9 cellular contexts compared by ENCODE assay signal in the genomic region with DNA sequence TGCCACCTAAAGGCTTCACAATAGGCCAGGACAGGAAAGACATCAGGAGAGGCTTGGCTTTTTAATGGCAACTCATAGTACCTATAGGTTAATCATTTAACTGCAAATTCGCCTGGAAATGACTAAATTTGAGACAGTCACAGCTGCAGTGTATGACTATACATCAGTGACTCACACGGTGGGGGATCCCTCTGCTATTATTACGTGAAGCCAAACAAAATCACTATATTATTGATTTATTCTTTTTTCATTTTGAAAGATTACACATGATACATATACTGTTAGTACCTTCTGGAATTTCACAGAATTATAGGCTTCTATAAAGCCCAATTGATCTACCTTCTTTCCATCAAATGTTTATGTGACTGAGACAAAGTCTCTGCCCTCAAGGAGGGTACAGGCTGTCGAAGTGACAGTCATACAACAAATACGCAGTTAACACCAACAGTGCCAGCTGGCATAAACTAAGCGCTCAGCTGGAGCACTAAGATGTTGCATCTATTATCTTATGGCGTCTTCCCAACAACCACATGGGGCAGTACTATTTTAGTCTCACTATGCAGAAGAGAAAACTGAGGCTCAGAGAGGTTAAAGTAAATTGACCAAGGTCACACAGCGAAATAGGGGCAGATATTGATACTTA.
DNase-seq lines count a peak whose midpoint lies in the region; ATAC-seq and TF ChIP-seq lines count a peak whose summit lies in the region.
"Had no signal": no experiment of that assay in that cellular context is flagged by ENCODE, and none has a peak within 500 bp of the region (broad histone marks: within the 10 kb centered on the region; RNA-seq: fewer than 3 reads in every experiment).

No MANE protein-coding gene starts in this region.

- no peak for TF ChIP-seq CTCF in MCF 10A (IDR thresholded peaks at IDR 0.05; ENCODE audit: unreplicated experiment)
- TF ChIP-seq CTCF in breast epithelium (IDR thresholded peaks at IDR 0.05): no peak

- intact Hi-C loops in MCF 10A (cut with micrococcal nuclease): loop anchor here (5.0 kb wide), 1 partner anchor 122 kb away; a partner anchor contains a TSS
- intact Hi-C loops in breast epithelium (cut with DNase I; ENCODE audit: low total_unique reads): no loop called here
- intact Hi-C loops in activated T-helper 2 cell treated with anti-CD3 and anti-CD28 coated beads, Interferon-gamma antibody, Interleukin-2, Interleukin-4, amounts not matched to agents 10 μg/mL and 5 μg/mL and 100 μg/mL, durations not matched to agents 14 hours and 24 hours and 36 hours (cut with micrococcal nuclease): loop anchor here (1.0 to 2.0 kb wide), 2 partner anchors 8 to 14 kb away; no protein-coding TSS in a partner anchor

- H3K27me3 ChIP-seq in breast epithelium: no peaks in the 10 kb centered on the region

- no peak overlapping the region for H3K4me3 Mint-ChIP-seq in MCF 10A (ENCODE audit: unreplicated experiment)
- peak overlapping the region; percentile 41 for H3K4me3 Mint-ChIP-seq in activated T-helper 2 cell treated with anti-CD3 and anti-CD28 coated beads, Interferon-gamma antibody, Interleukin-2, Interleukin-4, amounts not matched to agents 10 μg/mL and 5 μg/mL and 100 μg/mL, durations not matched to agents 14 hours and 24 hours and 36 hours (ENCODE audit: low read depth)

- peaks cover 24% of the 10 kb centered on the region for H3K4me1 Mint-ChIP-seq in MCF 10A (ENCODE audit: insufficient read depth, unreplicated experiment)
- peaks cover 61% of the 10 kb centered on the region for H3K4me1 Mint-ChIP-seq in activated T-helper 2 cell treated with anti-CD3 and anti-CD28 coated beads, Interferon-gamma antibody, Interleukin-2, Interleukin-4, amounts not matched to agents 10 μg/mL and 5 μg/mL and 100 μg/mL, durations not matched to agents 14 hours and 24 hours and 36 hours (ENCODE audit: low read depth)

- CTCF ChIA-PET in MCF 10A (lab: Yijun Ruan, JAX): interaction anchor here (0.7 to 1.2 kb wide), 2 partner anchors 8 to 13 kb away, joined by 3 read pairs; no protein-coding TSS in a partner anchor

- no peak overlapping the region for H3K27ac ChIP-seq in breast epithelium
- H3K27ac ChIP-seq: C4-2B had no signal

- H3K4me3 ChIP-seq in breast epithelium: no peak overlapping the region

- no peaks in the 10 kb centered on the region for H3K36me3 ChIP-seq in breast epithelium

- POLR2A ChIA-PET in MCF 10A (lab: Yijun Ruan, JAX): interaction anchor here (0.6 to 6.9 kb wide), 4 partner anchors 8 to 120 kb away, joined by 3 to 47 read pairs (median 3); no protein-coding TSS in a partner anchor

- no peaks in the 10 kb centered on the region for H3K9me3 ChIP-seq in breast epithelium

- no peaks in the 10 kb centered on the region for H3K4me1 ChIP-seq in breast epithelium

- H3K36me3 Mint-ChIP-seq in MCF 10A (ENCODE audit: insufficient read depth, unreplicated experiment): peaks cover 10% of the 10 kb centered on the region
- H3K36me3 Mint-ChIP-seq in activated T-helper 2 cell treated with anti-CD3 and anti-CD28 coated beads, Interferon-gamma antibody, Interleukin-2, Interleukin-4, amounts not matched to agents 10 μg/mL and 5 μg/mL and 100 μg/mL, durations not matched to agents 14 hours and 24 hours and 36 hours (ENCODE audit: low read depth): peaks cover 24% of the 10 kb centered on the region

- H3K27me3 Mint-ChIP-seq in MCF 10A (ENCODE audit: insufficient read depth, unreplicated experiment): no peaks in the 10 kb centered on the region
- no peaks in the 10 kb centered on the region for H3K27me3 Mint-ChIP-seq in activated T-helper 2 cell treated with anti-CD3 and anti-CD28 coated beads, Interferon-gamma antibody, Interleukin-2, Interleukin-4, amounts not matched to agents 10 μg/mL and 5 μg/mL and 100 μg/mL, durations not matched to agents 14 hours and 24 hours and 36 hours (ENCODE audit: low read depth)

- H3K9me3 Mint-ChIP-seq in MCF 10A (ENCODE audit: unreplicated experiment): no peaks in the 10 kb centered on the region
- H3K9me3 Mint-ChIP-seq in activated T-helper 2 cell treated with anti-CD3 and anti-CD28 coated beads, Interferon-gamma antibody, Interleukin-2, Interleukin-4, amounts not matched to agents 10 μg/mL and 5 μg/mL and 100 μg/mL, durations not matched to agents 14 hours and 24 hours and 36 hours: no peaks in the 10 kb centered on the region

- peak; percentile 78 for ATAC-seq in HG03095 (IDR thresholded peaks at IDR 0.05; ENCODE audit: unreplicated experiment)

- TF ChIP-seq POLR2A in breast epithelium (IDR thresholded peaks at IDR 0.05): no peak

- peak; percentile 58 for DNase-seq in MCF 10A (ENCODE audit: unreplicated experiment)
- no peak for DNase-seq in breast epithelium (ENCODE audit: low spot score in 2 of 2)
- no peak for DNase-seq in activated T-helper 2 cell treated with anti-CD3 and anti-CD28 coated beads, Interferon-gamma antibody, Interleukin-2, Interleukin-4, amounts not matched to agents 10 μg/mL and 5 μg/mL and 100 μg/mL, durations not matched to agents 14 hours and 24 hours and 36 hours (ENCODE audit: low spot score)
- peak; percentile 39 for DNase-seq in stimulated activated CD4-positive, alpha-beta T cell treated with anti-CD3 and anti-CD28 coated beads, Interleukin-2, amount 100 ng/mL, for 4 hours (ENCODE audit: low read depth)
- DNase-seq in HK-2 (ENCODE audit: unreplicated experiment): no peak
- DNase-seq in NCI-H1105 (lab: John Stamatoyannopoulos, UW): no peak
- no peak for DNase-seq in cerebellar cortex (ENCODE audit: low spot score)

- no TSS peak for BruUV-seq in MCF 10A (replicated peaks; lab: Mats Ljungman, UMichigan)

- H3K27ac Mint-ChIP-seq in MCF 10A (ENCODE audit: low read depth, unreplicated experiment): peak overlapping the region; percentile 68
- H3K27ac Mint-ChIP-seq in activated T-helper 2 cell treated with anti-CD3 and anti-CD28 coated beads, Interferon-gamma antibody, Interleukin-2, Interleukin-4, amounts not matched to agents 10 μg/mL and 5 μg/mL and 100 μg/mL, durations not matched to agents 14 hours and 24 hours and 36 hours: peak overlapping the region; percentile 91

Comparison
In these comparisons a context has a peak if more than half of its experiments do, and no peak if none do; other contexts are left out.
1. DNase-seq: peak in MCF 10A (single experiment) and stimulated activated CD4-positive, alpha-beta T cell treated with anti-CD3 and anti-CD28 coated beads, Interleukin-2, amount 100 ng/mL, for 4 hours (single experiment); none in breast epithelium (0 of 2), activated T-helper 2 cell treated with anti-CD3 and anti-CD28 coated beads, Interferon-gamma antibody, Interleukin-2, Interleukin-4, amounts not matched to agents 10 μg/mL and 5 μg/mL and 100 μg/mL, durations not matched to agents 14 hours and 24 hours and 36 hours (single experiment), HK-2 (single experiment), NCI-H1105 (single experiment) and cerebellar cortex (single experiment).